Comparison of ENCODE assay signal across 13 cellular contexts in genomic region chr2:42367835-42368234, GRCh38. TPM values are rescaled to one million over a fixed set of nuclear protein-coding genes. Genes with fewer than 3 reads are reported as not detected.
DNase-seq lines count a peak whose midpoint lies in the region; ATAC-seq and TF ChIP-seq lines count a peak whose summit lies in the region.
"Had no signal": no experiment of that assay in that cellular context is flagged by ENCODE, and none has a peak within 500 bp of the region (broad histone marks: within the 10 kb centered on the region; RNA-seq: fewer than 3 reads in every experiment).

No MANE protein-coding gene starts in this region.

- H3F3A ChIP-seq in neural cell (ENCODE audit: insufficient read depth, low read length, poor library complexity, severe bottlenecking) = no peaks in the 10 kb centered on the region

- H3K27ac Mint-ChIP-seq in activated T-helper 1 cell treated with anti-CD3 and anti-CD28 coated beads, Interleukin-12 subunit alpha, Interleukin-12 subunit beta, Interleukin-2, Interleukin-4 antibody, amounts not matched to agents 30 ng/mL and 10 ng/mL and 1 ng/mL, durations not matched to agents 14 hours and 24 hours and 36 hours = no peak overlapping the region
- H3K27ac Mint-ChIP-seq: activated CD8-positive, alpha-beta T cell treated with anti-CD3 and anti-CD28 coated beads for 36 hours had no signal

- no peak for TF ChIP-seq RAD21 in neural cell (conservative IDR thresholded peaks at IDR 0.05)

- ATAC-seq in GM21526 (IDR thresholded peaks at IDR 0.05; ENCODE audit: low FRiP score, unreplicated experiment) = no peak
- ATAC-seq: activated CD8-positive, alpha-beta T cell treated with anti-CD3 and anti-CD28 coated beads for 36 hours had no signal

- no peak for TF ChIP-seq POLR2A in stomach (IDR thresholded peaks at IDR 0.05)

- H3K9ac ChIP-seq in fibroblast of lung (ENCODE audit: insufficient read depth, low read length) (no peak overlapping the region), neural cell (ENCODE audit: low read length) (peak overlapping the region; percentile 38)

- no peaks in the 10 kb centered on the region for H3K4me1 ChIP-seq in fibroblast of lung (ENCODE audit: control insufficient read depth, extremely low read depth, insufficient read depth, low read length)
- H3K4me1 ChIP-seq in stomach = peaks cover 0 to 9% (median 3%) of the 10 kb centered on the region in 4 donors

- 61 to 70% (median 66%) methylated on average over 3 of the region's 3 CpGs for WGBS in stomach, 5 donors

- no peaks in the 10 kb centered on the region for H3K36me3 ChIP-seq in fibroblast of lung (ENCODE audit: control insufficient read depth, insufficient read depth, low read length)
- H3K36me3 ChIP-seq in neural cell (ENCODE audit: insufficient read depth, low read length) = no peaks in the 10 kb centered on the region
- H3K36me3 ChIP-seq in stomach = no peaks in the 10 kb centered on the region
- H3K36me3 ChIP-seq: cardiac muscle cell had no signal

- peaks cover 9% of the 10 kb centered on the region for H3K4me1 Mint-ChIP-seq in activated T-helper 1 cell treated with anti-CD3 and anti-CD28 coated beads, Interleukin-12 subunit alpha, Interleukin-12 subunit beta, Interleukin-2, Interleukin-4 antibody, amounts not matched to agents 30 ng/mL and 10 ng/mL and 1 ng/mL, durations not matched to agents 14 hours and 24 hours and 36 hours (ENCODE audit: low read depth)

- peak; percentile 30 for DNase-seq in AG20443 (ENCODE audit: low spot score)
- DNase-seq in NCI-H69 (lab: John Stamatoyannopoulos, UW) = peak; percentile 65
- DNase-seq in fibroblast of lung (ENCODE audit: low read depth in 2 of 2) = peak; percentile 13 to 17
- DNase-seq in GOT3 (lab: John Stamatoyannopoulos, UW) = no peak
- DNase-seq in activated T-helper 1 cell treated with anti-CD3 and anti-CD28 coated beads, Interleukin-12 subunit alpha, Interleukin-12 subunit beta, Interleukin-2, Interleukin-4 antibody, amounts not matched to agents 30 ng/mL and 10 ng/mL and 1 ng/mL, durations not matched to agents 14 hours and 24 hours and 36 hours (ENCODE audit: low spot score) = no peak
- no peak for DNase-seq in stomach
- DNase-seq: activated CD8-positive, alpha-beta T cell treated with anti-CD3 and anti-CD28 coated beads for 36 hours; activated effector memory CD4-positive, alpha-beta T cell treated with anti-CD3 and anti-CD28 coated beads, Interleukin-2, amount 50 U/mL, for 16 hours; NCI-H2029 treated with DMSO at 0.1 percent for 48 hours; SIG-M5 had no signal

- H3K4me3 ChIP-seq in fibroblast of lung (replicated peaks in 1 of 4; ENCODE audit: control extremely low read depth in 1 of 4, insufficient read depth in 1 of 4, low read depth in 3 of 4, low read length in 4 of 4) (no peak overlapping the region), neural cell (ENCODE audit: low read length) (no peak overlapping the region), stomach (no peak overlapping the region)
- H3K4me3 ChIP-seq: cardiac muscle cell had no signal

- peaks cover 8% of the 10 kb centered on the region for H3K27me3 ChIP-seq in fibroblast of lung (ENCODE audit: control insufficient read depth, insufficient read depth, low read length)
- H3K27me3 ChIP-seq in neural cell (ENCODE audit: insufficient read depth, low read depth, low read length) = no peaks in the 10 kb centered on the region
- H3K27me3 ChIP-seq in stomach = no peaks in the 10 kb centered on the region
- H3K27me3 ChIP-seq: cardiac muscle cell had no signal

- H3K9me3 Mint-ChIP-seq in activated T-helper 1 cell treated with anti-CD3 and anti-CD28 coated beads, Interleukin-12 subunit alpha, Interleukin-12 subunit beta, Interleukin-2, Interleukin-4 antibody, amounts not matched to agents 30 ng/mL and 10 ng/mL and 1 ng/mL, durations not matched to agents 14 hours and 24 hours and 36 hours = no peaks in the 10 kb centered on the region
- H3K9me3 Mint-ChIP-seq: activated CD8-positive, alpha-beta T cell treated with anti-CD3 and anti-CD28 coated beads for 36 hours had no signal

- TF ChIP-seq EP300 in neural cell (conservative IDR thresholded peaks at IDR 0.05; ENCODE audit: poor library complexity, severe bottlenecking) = no peak
- no peak for TF ChIP-seq EP300 in stomach (IDR thresholded peaks at IDR 0.05)

- H3K79me2 ChIP-seq in fibroblast of lung (ENCODE audit: control insufficient read depth, insufficient read depth, low read length) (no peaks in the 10 kb centered on the region), neural cell (replicated peaks; ENCODE audit: insufficient read depth, low read length) (no peaks in the 10 kb centered on the region)

- no peaks in the 10 kb centered on the region for H4K20me1 ChIP-seq in fibroblast of lung (ENCODE audit: control insufficient read depth, extremely low read depth, insufficient read depth, low read length)
- H4K20me1 ChIP-seq in neural cell (ENCODE audit: insufficient read depth) = no peaks in the 10 kb centered on the region

- H2AFZ ChIP-seq in fibroblast of lung (ENCODE audit: low read length) = no peak overlapping the region
- peak overlapping the region; percentile 18 for H2AFZ ChIP-seq in neural cell (ENCODE audit: low read depth, low read length)

- intact Hi-C loops in activated T-helper 1 cell treated with anti-CD3 and anti-CD28 coated beads, Interleukin-12 subunit alpha, Interleukin-12 subunit beta, Interleukin-2, Interleukin-4 antibody, amounts not matched to agents 30 ng/mL and 10 ng/mL and 1 ng/mL, durations not matched to agents 14 hours and 24 hours and 36 hours (cut with micrococcal nuclease) = loop anchor here (10.0 kb wide), 1 partner anchor 1407 kb away; the partner anchor contains the start of gene DYNC2LI1
- intact Hi-C loops in stomach (cut with DNase I; ENCODE audit: low total_unique reads) = no loop called here

- H3K4me2 ChIP-seq in fibroblast of lung (ENCODE audit: extremely low read depth, insufficient read depth, low read length) (no peak overlapping the region), neural cell (ENCODE audit: low read length) (no peak overlapping the region)

- H3K27ac ChIP-seq in fibroblast of lung (ENCODE audit: insufficient read depth, low read length) (no peak overlapping the region), neural cell (ENCODE audit: low read length) (no peak overlapping the region), stomach (no peak overlapping the region)
- H3K27ac ChIP-seq: cardiac muscle cell had no signal

- H3K9me3 ChIP-seq in fibroblast of lung (ENCODE audit: control insufficient read depth, insufficient read depth, low read depth, low read length) (no peaks in the 10 kb centered on the region), neural cell (ENCODE audit: low read length) (no peaks in the 10 kb centered on the region), stomach (no peaks in the 10 kb centered on the region)

- H3K9me2 ChIP-seq in neural cell (ENCODE audit: insufficient read depth, low read length) = no peaks in the 10 kb centered on the region

- no peaks in the 10 kb centered on the region for H3K36me3 Mint-ChIP-seq in activated T-helper 1 cell treated with anti-CD3 and anti-CD28 coated beads, Interleukin-12 subunit alpha, Interleukin-12 subunit beta, Interleukin-2, Interleukin-4 antibody, amounts not matched to agents 30 ng/mL and 10 ng/mL and 1 ng/mL, durations not matched to agents 14 hours and 24 hours and 36 hours (ENCODE audit: low read depth)

- TF ChIP-seq CTCF in fibroblast of lung (conservative IDR thresholded peaks at IDR 0.05 in 1 of 2, IDR thresholded peaks at IDR 0.05 in 1 of 2; ENCODE audit: low read depth in 1 of 2, low read length in 2 of 2) (no peak), neural cell (IDR thresholded peaks at IDR 0.05; ENCODE audit: poor library complexity, severe bottlenecking) (no peak), stomach (IDR thresholded peaks at IDR 0.05) (no peak)

- peaks cover 4% of the 10 kb centered on the region for H3K27me3 Mint-ChIP-seq in activated T-helper 1 cell treated with anti-CD3 and anti-CD28 coated beads, Interleukin-12 subunit alpha, Interleukin-12 subunit beta, Interleukin-2, Interleukin-4 antibody, amounts not matched to agents 30 ng/mL and 10 ng/mL and 1 ng/mL, durations not matched to agents 14 hours and 24 hours and 36 hours (ENCODE audit: insufficient read depth)
- H3K27me3 Mint-ChIP-seq: activated CD8-positive, alpha-beta T cell treated with anti-CD3 and anti-CD28 coated beads for 36 hours had no signal

- no peak overlapping the region for H3K4me3 Mint-ChIP-seq in activated T-helper 1 cell treated with anti-CD3 and anti-CD28 coated beads, Interleukin-12 subunit alpha, Interleukin-12 subunit beta, Interleukin-2, Interleukin-4 antibody, amounts not matched to agents 30 ng/mL and 10 ng/mL and 1 ng/mL, durations not matched to agents 14 hours and 24 hours and 36 hours
- H3K4me3 Mint-ChIP-seq: activated CD8-positive, alpha-beta T cell treated with anti-CD3 and anti-CD28 coated beads for 36 hours had no signal

RNA-seq across cellular contexts. Expression of gene COX7A2L, which starts 6.8 kb away (rescaled TPM):
- 180 and 270 TPM in 2 replicates for total RNA-seq in fibroblast of lung
- 195 and 239 TPM in 2 replicates for polyA plus RNA-seq in fibroblast of lung
- 146 and 204 TPM in 2 replicates for polyA plus RNA-seq in fibroblast of lung (2012)
- polyA minus RNA-seq in fibroblast of lung (ENCODE audit: low replicate concordance) = 31.9 and 72.8 TPM in 2 replicates
- polyA plus RNA-seq in neural cell = 396 and 425 TPM in 2 replicates
- 232 and 277 TPM in 2 replicates for polyA minus RNA-seq in neural cell
- 83.3 and 84.7 TPM in 2 replicates for total RNA-seq in activated T-helper 1 cell treated with anti-CD3 and anti-CD28 coated beads, Interleukin-12 subunit alpha, Interleukin-12 subunit beta, Interleukin-2, Interleukin-4 antibody, amounts not matched to agents 30 ng/mL and 10 ng/mL and 1 ng/mL, durations not matched to agents 14 hours and 24 hours and 36 hours
- 100 to 1,000 TPM in 1 of 5 donors, 10 to 100 TPM in 4; 36.2 to 135 (median 59.3) TPM for total RNA-seq in stomach
- polyA plus RNA-seq in stomach = 100 to 1,000 TPM; 120 to 222 (median 142) TPM

Comparison
In these comparisons a context has a peak if more than half of its experiments do, and no peak if none do; other contexts are left out.
1. DNase-seq: peak in AG20443 (single experiment), NCI-H69 (single experiment) and fibroblast of lung (2 of 2); none in GOT3 (single experiment), activated T-helper 1 cell treated with anti-CD3 and anti-CD28 coated beads, Interleukin-12 subunit alpha, Interleukin-12 subunit beta, Interleukin-2, Interleukin-4 antibody, amounts not matched to agents 30 ng/mL and 10 ng/mL and 1 ng/mL, durations not matched to agents 14 hours and 24 hours and 36 hours (single experiment) and stomach (single experiment).